In genomic region chr2:7338961-7339360, GRCh38 we compare ENCODE assay signal across 19 cellular contexts.
A peak's percentile ranks its signal among the peaks of the same experiment; 100 is the strongest.
DNase-seq lines count a peak whose midpoint lies in the region; ATAC-seq and TF ChIP-seq lines count a peak whose summit lies in the region.
"Had no signal": no experiment of that assay in that cellular context is flagged by ENCODE, and none has a peak within 500 bp of the region (broad histone marks: within the 10 kb centered on the region; RNA-seq: fewer than 3 reads in every experiment).

No MANE protein-coding gene starts in this region.

- H3K9ac ChIP-seq in trophoblast cell (ENCODE audit: low read length) = no peak overlapping the region
- H3K9ac ChIP-seq: BLaER1 had no signal

- no peak overlapping the region for H3K27ac ChIP-seq in trophoblast cell (ENCODE audit: low read depth, low read length)
- H3K27ac ChIP-seq in substantia nigra (ENCODE audit: low read depth, low read length, poor library complexity, severe bottlenecking) = no peak overlapping the region
- H3K27ac ChIP-seq: 22Rv1, BLaER1, C4-2B had no signal

- H3K27me3 ChIP-seq in trophoblast cell (ENCODE audit: insufficient read depth, low read length) = no peaks in the 10 kb centered on the region
- H3K27me3 ChIP-seq: BLaER1 had no signal

- no peak overlapping the region for H2BK12ac ChIP-seq in trophoblast cell (ENCODE audit: low read length)

- no peak overlapping the region for H3K4me2 ChIP-seq in trophoblast cell (ENCODE audit: low read length)
- H3K4me2 ChIP-seq: BLaER1 had no signal

- no peak overlapping the region for H4K12ac ChIP-seq in trophoblast cell (ENCODE audit: low read depth, low read length)

- H4K8ac ChIP-seq in trophoblast cell (ENCODE audit: low read depth, low read length) = no peak overlapping the region

- H2BK5ac ChIP-seq in trophoblast cell (ENCODE audit: low read depth, low read length, poor library complexity) = no peak overlapping the region

- ATAC-seq in GM21576 (IDR thresholded peaks at IDR 0.05; ENCODE audit: unreplicated experiment) = no peak
- ATAC-seq: CD8-positive, alpha-beta T cell; GM12878 had no signal

- H3K79me2 ChIP-seq in trophoblast cell (ENCODE audit: control insufficient read depth, insufficient read depth, low read length, poor library complexity) = no peaks in the 10 kb centered on the region

- TF ChIP-seq CTCF in epithelial cell of esophagus (IDR thresholded peaks at IDR 0.05; ENCODE audit: insufficient read depth, low read depth, low read length, missing control alignments) = no peak

- DNase-seq in NOMO-1 treated with DMSO at 0.1 percent for 48 hours (lab: John Stamatoyannopoulos, UW; ENCODE audit: unreplicated experiment) = peak; percentile 9
- DNase-seq in NOMO-1 (lab: John Stamatoyannopoulos, UW; ENCODE audit: unreplicated experiment in 2 of 2) = no peak
- peak; percentile 18 for DNase-seq in RPMI7951 (ENCODE audit: low read depth)
- DNase-seq in epithelial cell of esophagus (ENCODE audit: low read depth) = peak; percentile 25
- peak; percentile 9 to 77 for DNase-seq in trophoblast cell
- no peak for DNase-seq in midbrain (lab: John Stamatoyannopoulos, UW)
- DNase-seq in substantia nigra (lab: John Stamatoyannopoulos, UW) = no peak
- DNase-seq: Caco-2; CD4-positive, CD25-positive, alpha-beta regulatory T cell; CD8-positive, alpha-beta T cell; DMS153; DND-41; H7; HCEC 1CT had no signal

- no peaks in the 10 kb centered on the region for H3K9me3 ChIP-seq in trophoblast cell (ENCODE audit: insufficient read depth, low read depth, low read length)
- H3K9me3 ChIP-seq: BLaER1, Caco-2 had no signal

- H3K79me1 ChIP-seq in trophoblast cell (ENCODE audit: low read length) = no peaks in the 10 kb centered on the region

- H3K4ac ChIP-seq in trophoblast cell (ENCODE audit: low read depth, low read length) = no peak overlapping the region

- no peak overlapping the region for H4K91ac ChIP-seq in trophoblast cell (ENCODE audit: low read depth, low read length)

- no peak overlapping the region for H3K14ac ChIP-seq in trophoblast cell (ENCODE audit: low read length)

- H2AK5ac ChIP-seq in trophoblast cell (ENCODE audit: low read length) = no peak overlapping the region

- no peaks in the 10 kb centered on the region for H3K4me1 ChIP-seq in trophoblast cell (ENCODE audit: control insufficient read depth in 1 of 2, insufficient read depth in 2 of 2, low read length in 2 of 2)
- H3K4me1 ChIP-seq: BLaER1, Caco-2 had no signal

- H2AFZ ChIP-seq in trophoblast cell (ENCODE audit: insufficient read depth, low read length, poor library complexity) = no peak overlapping the region

- no peak overlapping the region for H2BK120ac ChIP-seq in trophoblast cell (ENCODE audit: insufficient read depth, low read length, poor library complexity)

- H3K18ac ChIP-seq in trophoblast cell (ENCODE audit: low read length) = no peak overlapping the region

- H3K36me3 ChIP-seq in trophoblast cell (ENCODE audit: control insufficient read depth in 1 of 2, insufficient read depth in 2 of 2, low read length in 2 of 2) = no peaks in the 10 kb centered on the region
- H3K36me3 ChIP-seq: BLaER1 had no signal

- H3K4me3 ChIP-seq in epithelial cell of esophagus (ENCODE audit: low read length) (no peak overlapping the region), trophoblast cell (ENCODE audit: low read depth, low read length) (no peak overlapping the region)
- H3K4me3 ChIP-seq: BLaER1, GM12878 had no signal

- no CpG with 5 or more reads among the region's 3 CpGs for WGBS in trophoblast cell (ENCODE audit: extremely low coverage, insufficient coverage, insufficient read length)

- no peak overlapping the region for H3K23ac ChIP-seq in trophoblast cell (ENCODE audit: low read length)

Comparison
In these comparisons a context has a peak if more than half of its experiments do, and no peak if none do; other contexts are left out.
1. DNase-seq: peak in NOMO-1 treated with DMSO at 0.1 percent for 48 hours (single experiment), RPMI7951 (single experiment), epithelial cell of esophagus (single experiment) and trophoblast cell (2 of 2); none in NOMO-1 (0 of 2), midbrain (single experiment) and substantia nigra (0 of 49).